ENCODE assay signal across 8 cellular contexts in genomic region chr17:21513012-21513570, GRCh38.
DNase-seq lines count a peak whose midpoint lies in the region; ATAC-seq and TF ChIP-seq lines count a peak whose summit lies in the region.

No MANE protein-coding gene starts in this region.

- H3K27me3 ChIP-seq in CD8-positive, alpha-beta T cell (ENCODE audit: insufficient read depth, low read length), result peaks cover 5% of the 10 kb centered on the region
- H3K27me3 ChIP-seq in dorsolateral prefrontal cortex (no peaks in the 10 kb centered on the region), lower lobe of right lung (ENCODE audit: low read depth) (no peaks in the 10 kb centered on the region)

- peaks cover 10% of the 10 kb centered on the region for H3K4me1 Mint-ChIP-seq in CD8-positive, alpha-beta T cell (ENCODE audit: low read depth)
- peaks cover 16% of the 10 kb centered on the region for H3K4me1 Mint-ChIP-seq in activated CD4-positive, alpha-beta memory T cell treated with anti-CD3 and anti-CD28 coated beads for 36 hours (ENCODE audit: low read depth)

- TF ChIP-seq CTCF in CD8-positive, alpha-beta T cell (IDR thresholded peaks at IDR 0.05), result peak; percentile 82
- peak; percentile 69 for TF ChIP-seq CTCF in HEK293 (tag by site-specific recombination; IDR thresholded peaks at IDR 0.05)
- peak; percentile 71 to 93 (median 84) for TF ChIP-seq CTCF in dorsolateral prefrontal cortex (IDR thresholded peaks at IDR 0.05 in 54 of 56, conservative IDR thresholded peaks at IDR 0.05 in 2 of 56; ENCODE audit: low read depth in 1 of 56, partially characterized antibody in 56 of 56)
- peak; percentile 75 for TF ChIP-seq CTCF in lower lobe of right lung (IDR thresholded peaks at IDR 0.05)

- ATAC-seq in CD8-positive, alpha-beta T cell, result peak; percentile 81
- ATAC-seq in lower lobe of right lung (peak; percentile 77 to 84), HG03108 (IDR thresholded peaks at IDR 0.05; ENCODE audit: unreplicated experiment) (no peak)

- no peak overlapping the region for H3K27ac ChIP-seq in CD8-positive, alpha-beta T cell (ENCODE audit: low read depth, low read length)
- H3K27ac ChIP-seq in HEK293 (ENCODE audit: extremely low read depth, low read depth, low read length) (no peak overlapping the region), dorsolateral prefrontal cortex (peak overlapping the region in 1 of 59 donors; percentile 53), lower lobe of right lung (no peak overlapping the region)

- no peaks in the 10 kb centered on the region for H3K9me3 Mint-ChIP-seq in CD8-positive, alpha-beta T cell
- no peaks in the 10 kb centered on the region for H3K9me3 Mint-ChIP-seq in activated CD4-positive, alpha-beta memory T cell treated with anti-CD3 and anti-CD28 coated beads for 36 hours

- no peaks in the 10 kb centered on the region for H3K9me3 ChIP-seq in CD8-positive, alpha-beta T cell (ENCODE audit: low read length)
- no peaks in the 10 kb centered on the region for H3K9me3 ChIP-seq in HEK293 (ENCODE audit: control insufficient read depth, insufficient read depth, low read depth, low read length)
- no peaks in the 10 kb centered on the region for H3K9me3 ChIP-seq in lower lobe of right lung

- CTCF ChIA-PET in CD8-positive, alpha-beta T cell (lab: Charles Lee), result interaction anchor here (0.6 to 6.8 kb wide), 25 partner anchors 9 to 494 kb away, joined by 3 to 68 read pairs (median 4); partner anchors contain the start of gene USP22
- CTCF ChIA-PET in HEK293 (lab: Yijun Ruan, JAX), result interaction anchor here (0.6 to 6.7 kb wide), 31 partner anchors 10 to 470 kb away, joined by 3 to 66 read pairs (median 5); partner anchors contain the start of gene USP22
- CTCF ChIA-PET in activated CD4-positive, alpha-beta memory T cell treated with anti-CD3 and anti-CD28 coated beads for 36 hours (lab: Charles Lee), result interaction anchor here (0.6 to 5.9 kb wide), 18 partner anchors 12 to 569 kb away, joined by 3 to 95 read pairs (median 6); no protein-coding TSS in a partner anchor

- no peak overlapping the region for H3K4me3 ChIP-seq in CD8-positive, alpha-beta T cell (ENCODE audit: low read depth, low read length)
- H3K4me3 ChIP-seq in HEK293 (ENCODE audit: low read depth, low read length) (no peak overlapping the region), dorsolateral prefrontal cortex (peak overlapping the region in 48 of 59 donors; percentile 12 to 62 (median 35)), lower lobe of right lung (peak overlapping the region; percentile 19)

- intact Hi-C loops in CD8-positive, alpha-beta T cell (cut with DNase I, micrococcal nuclease), result loop anchor here (1.0 to 5.0 kb wide), 7 partner anchors 190 to 1286 kb away; partner anchors contain the start of gene USP22 (in 1 of the 2)
- intact Hi-C loops in activated CD4-positive, alpha-beta memory T cell treated with anti-CD3 and anti-CD28 coated beads for 36 hours (cut with micrococcal nuclease), result loop anchor here (1.0 to 5.0 kb wide), 2 partner anchors 61 to 191 kb away; no protein-coding TSS in a partner anchor
- intact Hi-C loops in dorsolateral prefrontal cortex (cut with DNase I), result loop anchor here (2.0 to 10.0 kb wide), 6 partner anchors 198 to 468 kb away; partner anchors contain the start of genes DHRS7B (in 2 of the 2), MAP2K3 (in 1 of the 2) and USP22 (in 1 of the 2)
- intact Hi-C loops in lower lobe of right lung (cut with DNase I), result no loop called here

- H3K27ac Mint-ChIP-seq in CD8-positive, alpha-beta T cell, result no peak overlapping the region
- H3K27ac Mint-ChIP-seq in activated CD4-positive, alpha-beta memory T cell treated with anti-CD3 and anti-CD28 coated beads for 36 hours, result no peak overlapping the region

- no peaks in the 10 kb centered on the region for H3K36me3 ChIP-seq in CD8-positive, alpha-beta T cell (ENCODE audit: insufficient read depth, low read length)
- H3K36me3 ChIP-seq in HEK293 (ENCODE audit: control insufficient read depth in 2 of 2, insufficient read depth in 1 of 2, low read length in 2 of 2) (no peaks in the 10 kb centered on the region), lower lobe of right lung (no peaks in the 10 kb centered on the region)

- peaks cover 8% of the 10 kb centered on the region for H3K4me1 ChIP-seq in CD8-positive, alpha-beta T cell (ENCODE audit: insufficient read depth, low read length)
- H3K4me1 ChIP-seq in HEK293 (ENCODE audit: control insufficient read depth, insufficient read depth, low read length), result 0 out of 2 replicates have a peak, but pooled peaks cover 5% of the 10 kb centered on the region
- peaks cover 13% of the 10 kb centered on the region for H3K4me1 ChIP-seq in lower lobe of right lung

- DNase-seq in CD8-positive, alpha-beta T cell, result peak; percentile 48 to 86 (median 69)
- DNase-seq in NCI-H69 (lab: John Stamatoyannopoulos, UW) (peak; percentile 61), dorsolateral prefrontal cortex (peak; percentile 61 to 82 (median 73)), lower lobe of right lung (peak; percentile 84)
- DNase-seq in activated CD4-positive, alpha-beta memory T cell treated with anti-CD3 and anti-CD28 coated beads for 36 hours, result peak; percentile 78
- DNase-seq in stimulated activated CD4-positive, alpha-beta T cell treated with anti-CD3 and anti-CD28 coated beads, TNF-alpha, amount 100 ng/mL, for 24 hours (ENCODE audit: low read depth in 3 of 3), result peak; percentile 57 to 63 (median 62)

- no peak overlapping the region for H3K4me3 Mint-ChIP-seq in CD8-positive, alpha-beta T cell
- peak overlapping the region; percentile 34 for H3K4me3 Mint-ChIP-seq in activated CD4-positive, alpha-beta memory T cell treated with anti-CD3 and anti-CD28 coated beads for 36 hours

- no peaks in the 10 kb centered on the region for H3K36me3 Mint-ChIP-seq in CD8-positive, alpha-beta T cell
- H3K36me3 Mint-ChIP-seq in activated CD4-positive, alpha-beta memory T cell treated with anti-CD3 and anti-CD28 coated beads for 36 hours, result no peaks in the 10 kb centered on the region

- H3K27me3 Mint-ChIP-seq in CD8-positive, alpha-beta T cell (ENCODE audit: low read depth), result peaks cover 21% of the 10 kb centered on the region
- H3K27me3 Mint-ChIP-seq in activated CD4-positive, alpha-beta memory T cell treated with anti-CD3 and anti-CD28 coated beads for 36 hours, result peaks cover 25% of the 10 kb centered on the region

- POLR2A ChIA-PET in CD8-positive, alpha-beta T cell (lab: Charles Lee), result interaction anchor here (0.6 kb wide), 1 partner anchor 9 kb away, joined by 3 read pairs; no protein-coding TSS in a partner anchor
- POLR2A ChIA-PET in HEK293 (lab: Yijun Ruan, JAX), result interaction anchor here (0.5 to 0.7 kb wide), 2 partner anchors 57 to 118 kb away, joined by 3 to 4 read pairs; no protein-coding TSS in a partner anchor
- POLR2A ChIA-PET in activated CD4-positive, alpha-beta memory T cell treated with anti-CD3 and anti-CD28 coated beads for 36 hours (lab: Charles Lee), result interaction anchor here (2.5 kb wide), 1 partner anchor 56 kb away, joined by 11 read pairs; no protein-coding TSS in a partner anchor

TF ChIP-seq in HEK293, 187 proteins besides CTCF, POLR2A, EP300 and RAD21:
- peak; percentile 35; the same call in 1 of the 2 replicates for TF ChIP-seq ZFHX2 (tag by site-specific recombination; conservative IDR thresholded peaks at IDR 0.05)
- TF ChIP-seq ZNF654 (tag by site-specific recombination; IDR thresholded peaks at IDR 0.05; ENCODE audit: low read depth), result peak; percentile 64
- peak; percentile 53 for TF ChIP-seq PATZ1 (tag by site-specific recombination; IDR thresholded peaks at IDR 0.05)
- peak; percentile 71 for TF ChIP-seq ZNF600 (tag by site-specific recombination; IDR thresholded peaks at IDR 0.05)
- TF ChIP-seq SCRT2 (tag by site-specific recombination; IDR thresholded peaks at IDR 0.05), result no peak

Comparison
In these comparisons a context has a peak if more than half of its experiments do, and no peak if none do; other contexts are left out.
1. H3K4me3 ChIP-seq: peak in dorsolateral prefrontal cortex (48 of 59) and lower lobe of right lung (single experiment); none in CD8-positive, alpha-beta T cell (single experiment) and HEK293 (single experiment).
2. Peak in every context shown above with its lines, with median percentiles within 50 percentile points of each other: DNase-seq and CTCF ChIP-seq.